In the genomic region with DNA sequence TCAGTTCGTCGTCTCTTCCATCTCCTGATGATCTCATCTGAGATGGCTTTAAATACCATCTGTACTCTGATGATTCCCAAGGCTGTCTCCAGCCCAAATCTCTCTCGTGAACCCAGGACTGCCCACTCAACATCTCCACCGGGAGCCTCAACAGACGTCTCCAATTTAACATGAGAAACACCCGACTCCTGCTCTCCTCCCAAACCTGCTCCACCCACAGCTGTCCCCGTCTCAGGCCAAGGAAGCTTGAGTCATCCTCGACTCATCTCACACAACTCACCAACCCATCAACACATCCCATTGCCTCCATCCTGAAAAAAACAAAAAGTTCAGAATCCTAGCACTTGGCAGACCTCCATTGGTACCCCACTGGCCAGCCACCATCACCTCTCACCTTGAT, we compare ENCODE assay signal across 17 cellular contexts. TPM values are rescaled to one million over a fixed set of nuclear protein-coding genes. Genes with fewer than 3 reads are reported as not detected.
DNase-seq lines count a peak whose midpoint lies in the region; ATAC-seq, FAIRE-seq and TF ChIP-seq lines count a peak whose summit lies in the region.
"Had no signal": no experiment of that assay in that cellular context is flagged by ENCODE, and none has a peak within 500 bp of the region (broad histone marks: within the 10 kb centered on the region; RNA-seq: fewer than 3 reads in every experiment).

No MANE protein-coding gene starts in this region.

- no peaks in the 10 kb centered on the region for H3K36me3 ChIP-seq in bronchial epithelial cell (ENCODE audit: control insufficient read depth, insufficient read depth, low read length)
- H3K36me3 ChIP-seq: BLaER1 treated with 17β-estradiol and CSF1 and Interleukin-3, amounts not matched to agents 10 nM and 100 nM; HAP-1 had no signal

- no peak for ATAC-seq in HG03196 (IDR thresholded peaks at IDR 0.05; ENCODE audit: unreplicated experiment)
- no peak for ATAC-seq in stimulated activated naive CD8-positive, alpha-beta T cell treated with anti-CD3 and anti-CD28 coated beads, Interleukin-15, Interleukin-2, amounts not matched to agents 100 U/mL and 50 U/mL, for 24 hours
- ATAC-seq: K562, Right ventricle myocardium inferior had no signal

- H3K4me3 ChIP-seq in bronchial epithelial cell (ENCODE audit: low read depth, low read length) = no peak overlapping the region
- H3K4me3 ChIP-seq: BLaER1 treated with 17β-estradiol and CSF1 and Interleukin-3, amounts not matched to agents 10 nM and 100 nM; HAP-1; K562; PC-9 had no signal

- no peak for TF ChIP-seq CTCF in bronchial epithelial cell (IDR thresholded peaks at IDR 0.05; ENCODE audit: insufficient read depth, low read length, severe bottlenecking)

- DNase-seq in LHCN-M2 (ENCODE audit: low read depth) (peak; percentile 15), bronchial epithelial cell (ENCODE audit: low read depth) (peak; percentile 4), inferior parietal cortex (ENCODE audit: extremely low spot score) (peak; percentile 24), DMS53 (lab: John Stamatoyannopoulos, UW) (no peak)
- DNase-seq in activated CD4-positive, alpha-beta T cell treated with anti-CD3 and anti-CD28 coated beads for 4 hours = no peak
- DNase-seq in stimulated activated naive CD8-positive, alpha-beta T cell treated with anti-CD3 and anti-CD28 coated beads, Interleukin-15, Interleukin-2, amounts not matched to agents 100 U/mL and 50 U/mL, for 24 hours = no peak
- DNase-seq: DMS 273 treated with DMSO at 0.1 percent for 48 hours, NCI-H1105, NCI-H1694 treated with DMSO at 0.1 percent for 48 hours, NCI-H446 treated with DMSO at 0.1 percent for 48 hours, NCI-H748 treated with DMSO at 0.1 percent for 48 hours, PC-9 had no signal

- FAIRE-seq in bronchial epithelial cell (lab: Jason Lieb, UNC) = no peak
- FAIRE-seq: K562 had no signal

- H3K27me3 ChIP-seq in bronchial epithelial cell (ENCODE audit: control insufficient read depth, insufficient read depth, low read length) = no peaks in the 10 kb centered on the region
- H3K27me3 ChIP-seq: BLaER1 treated with 17β-estradiol and CSF1 and Interleukin-3, amounts not matched to agents 10 nM and 100 nM had no signal

RNA-seq across cellular contexts. Expression of a gene that starts 29.7 kb away (rescaled TPM):
- total RNA-seq in LHCN-M2 (2014; rRNA removed) = not detected in 2 replicates
- not detected for polyA plus RNA-seq in LHCN-M2 (2012)
- not detected in 2 replicates for total RNA-seq in bronchial epithelial cell
- total RNA-seq: PC-9, Right ventricle myocardium inferior had no signal

Comparison
In these comparisons a context has a peak if more than half of its experiments do, and no peak if none do; other contexts are left out.
1. DNase-seq: peak in LHCN-M2 (single experiment), bronchial epithelial cell (single experiment) and inferior parietal cortex (single experiment); none in activated CD4-positive, alpha-beta T cell treated with anti-CD3 and anti-CD28 coated beads for 4 hours (0 of 2), stimulated activated naive CD8-positive, alpha-beta T cell treated with anti-CD3 and anti-CD28 coated beads, Interleukin-15, Interleukin-2, amounts not matched to agents 100 U/mL and 50 U/mL, for 24 hours (single experiment) and DMS53 (single experiment).